Comparison of ENCODE assay signal across 8 cellular contexts in the genomic region with DNA sequence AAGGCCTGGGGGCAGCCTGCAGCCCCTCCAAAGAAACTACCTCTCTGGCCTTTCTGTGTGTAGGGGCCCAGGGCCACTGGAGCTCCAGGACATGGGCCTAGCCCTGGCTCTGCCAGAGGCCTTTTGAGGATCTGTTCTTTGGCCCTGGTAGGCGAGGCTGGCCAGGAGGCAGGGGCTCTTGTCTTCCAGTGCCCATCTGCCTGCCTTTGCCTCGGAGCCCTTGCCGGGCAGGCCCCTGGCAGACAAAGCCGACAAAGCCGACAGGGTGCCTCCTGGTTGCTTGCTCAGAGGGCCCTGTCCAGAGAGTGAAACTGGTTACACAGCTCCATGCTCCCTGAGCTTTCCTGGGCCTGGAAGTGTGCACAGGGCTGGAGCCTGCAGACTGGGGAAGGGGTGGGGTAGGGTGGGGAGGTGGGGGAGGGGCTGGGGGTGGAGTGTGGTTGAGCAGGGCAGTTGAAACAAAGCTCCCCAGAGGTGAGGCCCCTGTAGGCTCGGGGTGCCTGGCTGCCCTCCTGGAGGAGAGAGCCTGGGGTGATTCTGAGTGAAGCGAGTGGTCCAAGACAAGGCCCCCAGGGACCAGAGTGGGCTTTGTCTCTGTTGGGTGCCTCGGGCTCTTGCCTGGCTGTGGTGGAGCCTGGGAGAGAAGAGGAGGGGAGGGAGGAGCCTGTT. TPM values are rescaled to one million over a fixed set of nuclear protein-coding genes. Genes with fewer than 3 reads are reported as not detected.
DNase-seq lines count a peak whose midpoint lies in the region; ATAC-seq and TF ChIP-seq lines count a peak whose summit lies in the region.

No MANE protein-coding gene starts in this region.

- peak; percentile 2 to 5 for ATAC-seq in activated CD4-positive, CD25-positive, alpha-beta regulatory T cell treated with anti-CD3 and anti-CD28 coated beads, Interleukin-2, amount 50 U/mL, for 24 hours
- ATAC-seq in HG02852 (IDR thresholded peaks at IDR 0.05; ENCODE audit: unreplicated experiment) (peak; percentile 6), GM19035 (IDR thresholded peaks at IDR 0.05; ENCODE audit: unreplicated experiment) (no peak)

- DNase-seq in activated CD4-positive, CD25-positive, alpha-beta regulatory T cell (lab: John Stamatoyannopoulos, UW): no peak
- peak; percentile 53 for DNase-seq in NCI-H345 treated with DMSO at 0.1 percent for 48 hours (lab: John Stamatoyannopoulos, UW; ENCODE audit: unreplicated experiment)
- peak in 6 of 7 donors; percentile 43 to 72 (median 54) for DNase-seq in adrenal gland
- DNase-seq in right atrium auricular region (ENCODE audit: low spot score): peak; percentile 68
- DNase-seq in retinal pigment epithelial cell (ENCODE audit: low read depth): no peak

- H3K27ac ChIP-seq in adrenal gland (peak overlapping the region; percentile 98 to 100 (median 100)), right atrium auricular region (peak overlapping the region; percentile 99 to 100)

- 14 to 50% (median 15%) methylated on average over 1 to 8 of the region's 8 CpGs for WGBS in adrenal gland, 4 donors

- H3K4me3 ChIP-seq in adrenal gland (peak overlapping the region in 3 of 4 donors; percentile 26 to 50 (median 45)), right atrium auricular region (peak overlapping the region; percentile 46 to 51), retinal pigment epithelial cell (ENCODE audit: low read length) (peak overlapping the region; percentile 39)

- H3K4me1 ChIP-seq in adrenal gland (replicated peaks in 1 of 2) (peaks cover 62 to 83% of the 10 kb centered on the region in 2 donors), right atrium auricular region (peaks cover 0 to 80% of the 10 kb centered on the region in 2 donors)

- TF ChIP-seq POLR2A in adrenal gland (IDR thresholded peaks at IDR 0.05): no peak

- no peaks in the 10 kb centered on the region for H3K9me3 ChIP-seq in adrenal gland (replicated peaks in 1 of 3)
- no peaks in the 10 kb centered on the region for H3K9me3 ChIP-seq in right atrium auricular region

- intact Hi-C loops in adrenal gland (cut with DNase I): loop anchor here in 1 of 2 donors (10.0 kb wide), 1 partner anchor 344 kb away; no protein-coding TSS in a partner anchor

- H3K27me3 ChIP-seq in adrenal gland (no peaks in the 10 kb centered on the region), right atrium auricular region (no peaks in the 10 kb centered on the region)

- H3K36me3 ChIP-seq in adrenal gland (replicated peaks in 1 of 2): peaks cover 0 to 42% of the 10 kb centered on the region in 2 donors
- peaks cover 5% of the 10 kb centered on the region for H3K36me3 ChIP-seq in right atrium auricular region

- peak in 1 of 6 experiments; percentile 5 for TF ChIP-seq CTCF in adrenal gland (IDR thresholded peaks at IDR 0.05)
- no peak for TF ChIP-seq CTCF in right atrium auricular region (IDR thresholded peaks at IDR 0.05)
- TF ChIP-seq CTCF in retinal pigment epithelial cell (conservative IDR thresholded peaks at IDR 0.05; ENCODE audit: low read depth, low read length): no peak

RNA-seq across cellular contexts. Expression of a gene that starts 29.3 kb away (rescaled TPM):
- 100 to 1,000 TPM in 7 of 8 donors, 10 to 100 TPM in 1; 71.3 to 248 (median 142) TPM for total RNA-seq in adrenal gland
- polyA plus RNA-seq in adrenal gland: 100 to 1,000 TPM in 2 of 3 donors, 10 to 100 TPM in 1; 96.4 to 159 (median 103) TPM
- total RNA-seq in right atrium auricular region: 10 to 100 TPM; 81.3 to 89.9 TPM

RNA-seq across cellular contexts. Expression of a gene that starts 29.9 kb away (rescaled TPM):
- total RNA-seq in adrenal gland (100 to 1,000 TPM in 4 of 8 donors, 10 to 100 TPM in 4; 73.8 to 144 (median 103) TPM), right atrium auricular region (10 to 100 TPM; 73.0 to 75.0 TPM)
- polyA plus RNA-seq in adrenal gland: 10 to 100 TPM; 31.1 to 52.0 (median 31.8) TPM

RNA-seq across cellular contexts. Expression of a gene that starts 37.5 kb away (rescaled TPM):
- 10 to 100 TPM; 10.9 to 47.6 (median 18.6) TPM for total RNA-seq in adrenal gland
- polyA plus RNA-seq in adrenal gland: 100 to 1,000 TPM in 1 of 3 donors, 10 to 100 TPM in 1, under 1 TPM in 1; 0.46 to 168 (median 64.5) TPM
- 10 to 100 TPM in 1 of 2 donors, 1 to 10 TPM in 1; 5.5 to 11.6 TPM for total RNA-seq in right atrium auricular region

RNA-seq across cellular contexts. Expression of a gene that starts 59.6 kb away (rescaled TPM):
- total RNA-seq in adrenal gland (10 to 100 TPM in 7 of 8 donors, 1 to 10 TPM in 1; 9.5 to 31.8 (median 19.2) TPM), right atrium auricular region (1 to 10 TPM; 4.8 to 5.4 TPM)
- 10 to 100 TPM in 1 of 3 donors, 1 to 10 TPM in 2; 4.4 to 29.9 (median 7.3) TPM for polyA plus RNA-seq in adrenal gland

Comparison
In these comparisons a context has a peak if more than half of its experiments do, and no peak if none do; other contexts are left out.
1. DNase-seq: peak in NCI-H345 treated with DMSO at 0.1 percent for 48 hours (single experiment), adrenal gland (6 of 7) and right atrium auricular region (single experiment); none in activated CD4-positive, CD25-positive, alpha-beta regulatory T cell (0 of 4) and retinal pigment epithelial cell (single experiment).
2. Peak in every context shown above with its lines, with median percentiles within 50 percentile points of each other: H3K4me3 ChIP-seq.